In the genomic region with DNA sequence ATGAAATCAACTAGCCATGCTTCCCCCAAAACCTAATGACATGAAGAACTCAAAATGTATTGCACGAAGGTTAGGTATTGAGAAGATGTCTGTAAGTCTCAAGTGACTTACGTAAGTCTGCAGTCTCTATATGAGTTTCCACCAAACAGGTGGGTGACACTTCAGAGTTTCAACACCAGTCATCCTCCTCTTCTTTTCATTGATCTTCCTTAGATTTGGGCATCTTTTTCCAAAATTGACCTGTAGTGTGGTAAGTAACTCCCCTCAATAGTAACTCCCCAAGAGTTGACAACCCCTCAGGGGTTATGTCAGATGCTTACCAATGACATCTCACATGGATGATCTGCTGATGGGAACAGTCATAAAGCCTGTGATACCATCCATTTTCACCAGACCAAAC, we compare ENCODE assay signal across 20 cellular contexts. TPM values are rescaled to one million over a fixed set of nuclear protein-coding genes. Genes with fewer than 3 reads are reported as not detected.
DNase-seq lines count a peak whose midpoint lies in the region; ATAC-seq lines count a peak whose summit lies in the region.
"Had no signal": no experiment of that assay in that cellular context is flagged by ENCODE, and none has a peak within 500 bp of the region (broad histone marks: within the 10 kb centered on the region; RNA-seq: fewer than 3 reads in every experiment).

No MANE protein-coding gene starts in this region.

- ATAC-seq in activated T-cell treated with anti-CD3 and anti-CD28 coated beads, Interleukin-2, amount 50 U/mL, for 72 hours (replicated peaks in 1 of 2): peak; percentile 86 to 87
- ATAC-seq in GM18508 (IDR thresholded peaks at IDR 0.05; ENCODE audit: insufficient read depth, unreplicated experiment) (peak; percentile 55), HG02884 (IDR thresholded peaks at IDR 0.05; ENCODE audit: unreplicated experiment) (peak; percentile 74), HG02678 (IDR thresholded peaks at IDR 0.05; ENCODE audit: unreplicated experiment) (no peak), sciatic nerve (no peak)
- ATAC-seq in stimulated activated effector memory CD8-positive, alpha-beta T cell treated with anti-CD3 and anti-CD28 coated beads, Interleukin-12 subunit alpha, Interleukin-12 subunit beta, amount 100 ng/mL, for 72 hours: peak; percentile 71
- ATAC-seq: A549 had no signal

- H3K4me1 Mint-ChIP-seq in activated T-cell treated with anti-CD3 and anti-CD28 coated beads, Interleukin-2, amount 50 U/mL, for 72 hours (ENCODE audit: low read depth): peaks cover 30% of the 10 kb centered on the region
- peaks cover 10% of the 10 kb centered on the region for H3K4me1 Mint-ChIP-seq in activated T-cell treated with anti-CD3 and anti-CD28 coated beads, Interleukin-2, amount 50 U/mL, for 24 hours (ENCODE audit: low read depth)
- H3K4me1 Mint-ChIP-seq in stimulated activated effector memory CD8-positive, alpha-beta T cell treated with anti-CD3 and anti-CD28 coated beads, Interleukin-12 subunit alpha, Interleukin-12 subunit beta, amount 100 ng/mL, for 72 hours: no peaks in the 10 kb centered on the region

- H3K27me3 Mint-ChIP-seq in activated T-cell treated with anti-CD3 and anti-CD28 coated beads, Interleukin-2, amount 50 U/mL, for 72 hours (ENCODE audit: low read depth): no peaks in the 10 kb centered on the region
- no peaks in the 10 kb centered on the region for H3K27me3 Mint-ChIP-seq in activated T-cell treated with anti-CD3 and anti-CD28 coated beads, Interleukin-2, amount 50 U/mL, for 24 hours

- H3K36me3 Mint-ChIP-seq in activated T-cell treated with anti-CD3 and anti-CD28 coated beads, Interleukin-2, amount 50 U/mL, for 72 hours (ENCODE audit: insufficient read depth in 2 of 2): no peaks in the 10 kb centered on the region
- H3K36me3 Mint-ChIP-seq in activated T-cell treated with anti-CD3 and anti-CD28 coated beads, Interleukin-2, amount 50 U/mL, for 24 hours (ENCODE audit: low read depth): no peaks in the 10 kb centered on the region
- no peaks in the 10 kb centered on the region for H3K36me3 Mint-ChIP-seq in stimulated activated effector memory CD8-positive, alpha-beta T cell treated with anti-CD3 and anti-CD28 coated beads, Interleukin-12 subunit alpha, Interleukin-12 subunit beta, amount 100 ng/mL, for 72 hours

- H3K4me3 Mint-ChIP-seq in activated T-cell treated with anti-CD3 and anti-CD28 coated beads, Interleukin-2, amount 50 U/mL, for 72 hours: peak overlapping the region; percentile 2 to 56
- H3K4me3 Mint-ChIP-seq in activated T-cell treated with anti-CD3 and anti-CD28 coated beads, Interleukin-2, amount 50 U/mL, for 24 hours: no peak overlapping the region
- no peak overlapping the region for H3K4me3 Mint-ChIP-seq in stimulated activated effector memory CD8-positive, alpha-beta T cell treated with anti-CD3 and anti-CD28 coated beads, Interleukin-12 subunit alpha, Interleukin-12 subunit beta, amount 100 ng/mL, for 72 hours
- H3K4me3 Mint-ChIP-seq: CD4-positive, alpha-beta T cell; H9 had no signal

- H3K9me3 Mint-ChIP-seq in activated T-cell treated with anti-CD3 and anti-CD28 coated beads, Interleukin-2, amount 50 U/mL, for 72 hours: no peaks in the 10 kb centered on the region
- no peaks in the 10 kb centered on the region for H3K9me3 Mint-ChIP-seq in activated T-cell treated with anti-CD3 and anti-CD28 coated beads, Interleukin-2, amount 50 U/mL, for 24 hours
- no peaks in the 10 kb centered on the region for H3K9me3 Mint-ChIP-seq in stimulated activated effector memory CD8-positive, alpha-beta T cell treated with anti-CD3 and anti-CD28 coated beads, Interleukin-12 subunit alpha, Interleukin-12 subunit beta, amount 100 ng/mL, for 72 hours
- H3K9me3 Mint-ChIP-seq: CD4-positive, alpha-beta T cell; H9 had no signal

- DNase-seq in activated T-cell treated with anti-CD3 and anti-CD28 coated beads, Interleukin-2, amount 50 U/mL, for 72 hours: peak; percentile 5 to 14
- no peak for DNase-seq in activated T-cell treated with anti-CD3 and anti-CD28 coated beads, Interleukin-2, amount 50 U/mL, for 24 hours
- DNase-seq in stimulated activated effector memory CD8-positive, alpha-beta T cell treated with anti-CD3 and anti-CD28 coated beads, Interleukin-12 subunit alpha, Interleukin-12 subunit beta, amount 100 ng/mL, for 72 hours (ENCODE audit: low spot score in 2 of 2): no peak
- no peak for DNase-seq in head of caudate nucleus
- DNase-seq in sciatic nerve (ENCODE audit: low spot score): no peak
- DNase-seq: Caco-2; CD4-positive, alpha-beta T cell; GF-D8; H9; NCI-H1436 treated with DMSO at 0.1 percent for 48 hours; NCI-H2029 treated with DMSO at 0.1 percent for 48 hours; NCI-H2171 treated with DMSO at 0.1 percent for 48 hours; NCI-H446 treated with DMSO at 0.1 percent for 48 hours; NCI-H69; Peyer's patch; SW 1271 had no signal

- H3K27ac Mint-ChIP-seq in activated T-cell treated with anti-CD3 and anti-CD28 coated beads, Interleukin-2, amount 50 U/mL, for 72 hours: peak overlapping the region; percentile 3
- H3K27ac Mint-ChIP-seq in activated T-cell treated with anti-CD3 and anti-CD28 coated beads, Interleukin-2, amount 50 U/mL, for 24 hours: no peak overlapping the region
- no peak overlapping the region for H3K27ac Mint-ChIP-seq in stimulated activated effector memory CD8-positive, alpha-beta T cell treated with anti-CD3 and anti-CD28 coated beads, Interleukin-12 subunit alpha, Interleukin-12 subunit beta, amount 100 ng/mL, for 72 hours
- H3K27ac Mint-ChIP-seq: CD4-positive, alpha-beta T cell; H9 had no signal

- intact Hi-C loops in head of caudate nucleus (cut with DNase I): no loop called here
- intact Hi-C loops in sciatic nerve (cut with DNase I): no loop called here

RNA-seq across cellular contexts. Expression of a gene that starts 46.1 kb away (rescaled TPM):
- under 1 TPM; 0.41 to 0.72 TPM for total RNA-seq in activated T-cell treated with anti-CD3 and anti-CD28 coated beads, Interleukin-2, amount 50 U/mL, for 72 hours
- 5.7 TPM for total RNA-seq in sciatic nerve
- total RNA-seq: CD4-positive, alpha-beta T cell had no signal

RNA-seq across cellular contexts. Expression of a gene that starts 59.9 kb away (rescaled TPM):
- 10 to 100 TPM; 34.9 to 38.0 TPM for total RNA-seq in activated T-cell treated with anti-CD3 and anti-CD28 coated beads, Interleukin-2, amount 50 U/mL, for 72 hours
- 42.5 TPM for total RNA-seq in sciatic nerve

Comparison
In these comparisons a context has a peak if more than half of its experiments do, and no peak if none do; other contexts are left out.
1. DNase-seq: peak in activated T-cell treated with anti-CD3 and anti-CD28 coated beads, Interleukin-2, amount 50 U/mL, for 72 hours (2 of 2); none in activated T-cell treated with anti-CD3 and anti-CD28 coated beads, Interleukin-2, amount 50 U/mL, for 24 hours (single experiment), stimulated activated effector memory CD8-positive, alpha-beta T cell treated with anti-CD3 and anti-CD28 coated beads, Interleukin-12 subunit alpha, Interleukin-12 subunit beta, amount 100 ng/mL, for 72 hours (0 of 2), head of caudate nucleus (0 of 42) and sciatic nerve (single experiment).
2. H3K4me3 Mint-ChIP-seq: peak in activated T-cell treated with anti-CD3 and anti-CD28 coated beads, Interleukin-2, amount 50 U/mL, for 72 hours (2 of 2); none in activated T-cell treated with anti-CD3 and anti-CD28 coated beads, Interleukin-2, amount 50 U/mL, for 24 hours (single experiment) and stimulated activated effector memory CD8-positive, alpha-beta T cell treated with anti-CD3 and anti-CD28 coated beads, Interleukin-12 subunit alpha, Interleukin-12 subunit beta, amount 100 ng/mL, for 72 hours (single experiment).
3. ATAC-seq: peak in activated T-cell treated with anti-CD3 and anti-CD28 coated beads, Interleukin-2, amount 50 U/mL, for 72 hours (2 of 2), GM18508 (single experiment), HG02884 (single experiment) and stimulated activated effector memory CD8-positive, alpha-beta T cell treated with anti-CD3 and anti-CD28 coated beads, Interleukin-12 subunit alpha, Interleukin-12 subunit beta, amount 100 ng/mL, for 72 hours (single experiment); none in HG02678 (single experiment) and sciatic nerve (single experiment).